Comparison of ENCODE assay signal across 13 cellular contexts in the genomic region with DNA sequence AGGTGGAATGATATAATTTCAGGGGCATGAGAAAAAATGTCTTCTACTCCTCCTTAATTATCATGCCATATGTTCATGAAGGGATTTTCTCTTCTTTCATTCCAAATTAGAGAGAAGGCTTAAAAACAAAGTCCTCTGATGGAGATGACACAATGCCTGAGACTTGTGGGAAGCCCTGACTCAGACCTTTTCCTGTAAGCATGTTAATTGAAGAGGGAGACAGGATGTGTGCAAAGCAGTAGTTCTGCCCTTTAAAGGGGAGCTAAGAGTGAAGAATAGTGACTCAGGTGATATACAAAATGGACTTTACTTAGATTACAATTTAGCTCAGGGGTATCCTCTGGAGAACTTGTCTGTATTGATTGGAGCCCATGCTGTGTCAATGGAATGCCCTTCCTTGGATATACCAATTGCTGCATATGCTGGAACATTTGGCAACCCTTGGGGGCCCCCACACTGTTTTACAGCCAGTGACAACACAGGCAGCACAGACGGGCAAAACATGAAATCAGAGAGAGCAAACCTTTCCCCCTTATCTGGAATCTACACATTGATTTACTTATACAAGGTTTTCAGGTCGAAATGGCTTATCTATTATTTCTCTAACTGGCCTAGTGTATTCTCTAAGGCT.
DNase-seq lines count a peak whose midpoint lies in the region; ATAC-seq and TF ChIP-seq lines count a peak whose summit lies in the region.
"Had no signal": no experiment of that assay in that cellular context is flagged by ENCODE, and none has a peak within 500 bp of the region (broad histone marks: within the 10 kb centered on the region; RNA-seq: fewer than 3 reads in every experiment).

No MANE protein-coding gene starts in this region.

- H3K4me1 ChIP-seq in HUES48 (ENCODE audit: control insufficient read depth, insufficient read depth, low read length) (peaks cover 27% of the 10 kb centered on the region), RWPE2 (ENCODE audit: insufficient read depth, poor library complexity, severe bottlenecking) (peaks cover 10% of the 10 kb centered on the region), foreskin keratinocyte (no peaks in the 10 kb centered on the region)
- H3K4me1 ChIP-seq: esophagus muscularis mucosa had no signal

- peak overlapping the region; percentile 21; the same call in 1 of the 2 replicates for H3K9ac ChIP-seq in HUES48 (ENCODE audit: low read depth, low read length)

- H3K9me3 ChIP-seq in HUES48 (ENCODE audit: control insufficient read depth, insufficient read depth, low read length), result no peaks in the 10 kb centered on the region
- H3K9me3 ChIP-seq in RWPE2 (ENCODE audit: severe bottlenecking), result no peaks in the 10 kb centered on the region
- H3K9me3 ChIP-seq: esophagus muscularis mucosa had no signal

- H3K4me3 ChIP-seq in HUES48 (ENCODE audit: low read depth, low read length), result no peak overlapping the region
- no peak overlapping the region for H3K4me3 ChIP-seq in RWPE2 (ENCODE audit: severe bottlenecking)
- no peak overlapping the region for H3K4me3 ChIP-seq in foreskin fibroblast (ENCODE audit: low read depth in 1 of 2, low read length in 2 of 2)
- H3K4me3 ChIP-seq: esophagus muscularis mucosa had no signal

- H3K36me3 ChIP-seq in HUES48 (ENCODE audit: control insufficient read depth, insufficient read depth, low read length), result no peaks in the 10 kb centered on the region
- no peaks in the 10 kb centered on the region for H3K36me3 ChIP-seq in RWPE2 (ENCODE audit: low read depth)
- H3K36me3 ChIP-seq: esophagus muscularis mucosa had no signal

- DNase-seq in RWPE2 (ENCODE audit: low spot score) (no peak), foreskin keratinocyte (peak; percentile 31 to 58), renal cortical epithelial cell (ENCODE audit: low read depth) (peak; percentile 92), NCI-H510A treated with DMSO at 0.1 percent for 48 hours (lab: John Stamatoyannopoulos, UW) (no peak), KG1 (lab: John Stamatoyannopoulos, UW) (no peak), foreskin fibroblast (no peak), T-helper 2 cell (no peak)
- DNase-seq: activated CD8-positive, alpha-beta memory T cell treated with anti-CD3 and anti-CD28 coated beads, Interleukin-2, amount 50 U/mL, for 4 hours; activated naive CD4-positive, alpha-beta T cell treated with anti-CD3 and anti-CD28 coated beads, Interleukin-2, amount 50 U/mL, for 16 hours; stimulated activated naive B cell treated with anti-CD40 and anti-IgM and Interleukin-4, amounts not matched to agents 10 μg/mL and 1 μg/mL and 100 μg/mL, for 72 hours had no signal

- no peaks in the 10 kb centered on the region for H3K27me3 ChIP-seq in HUES48 (ENCODE audit: control insufficient read depth, insufficient read depth, low read length)
- H3K27me3 ChIP-seq in RWPE2 (ENCODE audit: insufficient read depth, poor library complexity, severe bottlenecking), result no peaks in the 10 kb centered on the region
- no peaks in the 10 kb centered on the region for H3K27me3 ChIP-seq in foreskin keratinocyte
- H3K27me3 ChIP-seq: esophagus muscularis mucosa had no signal

- TF ChIP-seq CTCF in RWPE2 (IDR thresholded peaks at IDR 0.05; ENCODE audit: poor library complexity, severe bottlenecking) (no peak), foreskin keratinocyte (conservative IDR thresholded peaks at IDR 0.05) (no peak), foreskin fibroblast (IDR thresholded peaks at IDR 0.05; ENCODE audit: low read depth, low read length) (no peak)

- ATAC-seq in RWPE2 (ENCODE audit: low read depth) (peak; percentile 100), foreskin keratinocyte (peak; percentile 25)
- ATAC-seq: stimulated activated naive B cell treated with anti-CD40 and anti-IgM and Interleukin-4, amounts not matched to agents 10 μg/mL and 1 μg/mL and 100 μg/mL, for 72 hours had no signal

- H3K27ac ChIP-seq in HUES48 (ENCODE audit: low read depth, low read length) (peak overlapping the region; percentile 82), RWPE2 (ENCODE audit: poor library complexity, severe bottlenecking) (peak overlapping the region; percentile 22), foreskin keratinocyte (no peak overlapping the region)
- H3K27ac ChIP-seq: C4-2B, esophagus muscularis mucosa had no signal

Comparison
In these comparisons a context has a peak if more than half of its experiments do, and no peak if none do; other contexts are left out.
1. DNase-seq: peak in foreskin keratinocyte (2 of 2) and renal cortical epithelial cell (single experiment); none in RWPE2 (single experiment), NCI-H510A treated with DMSO at 0.1 percent for 48 hours (single experiment), KG1 (single experiment), foreskin fibroblast (0 of 2) and T-helper 2 cell (0 of 5).